ENCODE assay signal across 21 cellular contexts in the genomic region with DNA sequence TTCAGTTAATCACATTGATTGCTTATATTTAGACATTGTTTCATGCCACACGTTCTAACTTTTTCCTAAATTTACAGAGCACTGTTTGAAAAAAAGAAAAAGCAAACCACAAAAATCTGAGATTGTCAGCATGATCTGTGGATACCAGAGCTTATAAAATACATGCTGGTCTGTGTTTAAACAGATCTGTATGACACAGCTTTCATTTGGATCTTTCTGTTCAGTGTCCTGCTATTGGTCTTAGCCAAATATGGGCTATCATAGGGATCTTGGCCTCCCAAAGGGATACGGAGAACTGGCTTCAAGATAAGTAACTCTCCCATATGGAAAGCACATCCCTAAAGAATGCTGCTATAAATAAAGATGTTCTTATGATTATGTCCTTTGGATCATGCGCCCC. TPM values are rescaled to one million over a fixed set of nuclear protein-coding genes. Genes with fewer than 3 reads are reported as not detected.
A peak's percentile ranks its signal among the peaks of the same experiment; 100 is the strongest.
DNase-seq lines count a peak whose midpoint lies in the region; ATAC-seq, FAIRE-seq and TF ChIP-seq lines count a peak whose summit lies in the region.
"Had no signal": no experiment of that assay in that cellular context is flagged by ENCODE, and none has a peak within 500 bp of the region (broad histone marks: within the 10 kb centered on the region; RNA-seq: fewer than 3 reads in every experiment).

No MANE protein-coding gene starts in this region.

- H3K4me1 ChIP-seq in thyroid gland = peaks cover 31 to 53% of the 10 kb centered on the region in 2 donors
- H3K4me1 ChIP-seq in naive thymus-derived CD4-positive, alpha-beta T cell (ENCODE audit: control insufficient read depth in 2 of 2, insufficient read depth in 2 of 2, low read length in 2 of 2) = no peaks in the 10 kb centered on the region

- H3K9me3 Mint-ChIP-seq in naive thymus-derived CD4-positive, alpha-beta T cell = peaks cover 0 to 4% (median 0%) of the 10 kb centered on the region in 11 donors

- no peaks in the 10 kb centered on the region for H3K4me1 Mint-ChIP-seq in naive thymus-derived CD4-positive, alpha-beta T cell
- H3K4me1 Mint-ChIP-seq: B cell had no signal

- H3K27me3 Mint-ChIP-seq in naive thymus-derived CD4-positive, alpha-beta T cell = peaks cover 0 to 10% (median 0%) of the 10 kb centered on the region in 5 donors
- H3K27me3 Mint-ChIP-seq: B cell had no signal

- TF ChIP-seq CTCF in thyroid gland (IDR thresholded peaks at IDR 0.05) (no peak), WERI-Rb-1 (IDR thresholded peaks at IDR 0.05; ENCODE audit: low read depth, low read length) (no peak)

- POLR2A ChIA-PET in naive thymus-derived CD4-positive, alpha-beta T cell (lab: Charles Lee) = no interaction called here

- H3K27me3 ChIP-seq in thyroid gland (no peaks in the 10 kb centered on the region), WERI-Rb-1 (ENCODE audit: insufficient read depth, low read depth, severe bottlenecking) (no peaks in the 10 kb centered on the region)
- no peaks in the 10 kb centered on the region for H3K27me3 ChIP-seq in naive thymus-derived CD4-positive, alpha-beta T cell (ENCODE audit: control insufficient read depth in 2 of 2, insufficient read depth in 2 of 2, low read length in 2 of 2)

- ATAC-seq in naive thymus-derived CD4-positive, alpha-beta T cell = no peak
- ATAC-seq in HG02981 (IDR thresholded peaks at IDR 0.05; ENCODE audit: unreplicated experiment) = no peak
- ATAC-seq: GM12878, HCT116, SK-N-SH treated with all-trans-retinoic acid at 6 μM for 48 hours had no signal

- H3K36me3 Mint-ChIP-seq in naive thymus-derived CD4-positive, alpha-beta T cell = no peaks in the 10 kb centered on the region

- intact Hi-C loops in thyroid gland (cut with DNase I) = no loop called here
- intact Hi-C loops in naive thymus-derived CD4-positive, alpha-beta T cell (cut with micrococcal nuclease) = no loop called here

- peak; percentile 27 for FAIRE-seq in islet of Langerhans (lab: Jason Lieb, UNC)
- FAIRE-seq: GM12878 had no signal

- WGBS in thyroid gland, 2 donors = 77 to 89% methylated on average over 3 of the region's 3 CpGs

- H3K36me3 ChIP-seq in SK-N-MC (ENCODE audit: insufficient read depth, low read length) = no peaks in the 10 kb centered on the region
- no peaks in the 10 kb centered on the region for H3K36me3 ChIP-seq in thyroid gland
- no peaks in the 10 kb centered on the region for H3K36me3 ChIP-seq in WERI-Rb-1
- H3K36me3 ChIP-seq in naive thymus-derived CD4-positive, alpha-beta T cell (ENCODE audit: control insufficient read depth in 2 of 3, insufficient read depth in 3 of 3, low read length in 3 of 3) = no peaks in the 10 kb centered on the region

- no peak for TF ChIP-seq POLR2A in thyroid gland (IDR thresholded peaks at IDR 0.05)

- H3K4me3 ChIP-seq in SK-N-MC (no peak overlapping the region), thyroid gland (replicated peaks in 1 of 3) (no peak overlapping the region), WERI-Rb-1 (ENCODE audit: low read depth, low read length) (no peak overlapping the region)
- no peak overlapping the region for H3K4me3 ChIP-seq in naive thymus-derived CD4-positive, alpha-beta T cell (ENCODE audit: low read length)
- H3K4me3 ChIP-seq: GM12878, GM23248 had no signal

- no peak overlapping the region for H3K27ac ChIP-seq in SK-N-MC
- H3K27ac ChIP-seq in thyroid gland = peak overlapping the region; percentile 1 to 94 (median 82)
- H3K27ac ChIP-seq in WERI-Rb-1 = no peak overlapping the region
- no peak overlapping the region for H3K27ac ChIP-seq in naive thymus-derived CD4-positive, alpha-beta T cell (ENCODE audit: low read depth, low read length)
- H3K27ac ChIP-seq: GM23248 had no signal

- H3K27ac Mint-ChIP-seq in naive thymus-derived CD4-positive, alpha-beta T cell = no peak overlapping the region
- H3K27ac Mint-ChIP-seq: B cell had no signal

- no peaks in the 10 kb centered on the region for H3K9me3 ChIP-seq in SK-N-MC (ENCODE audit: low read depth, low read length)
- H3K9me3 ChIP-seq in thyroid gland = no peaks in the 10 kb centered on the region
- no peaks in the 10 kb centered on the region for H3K9me3 ChIP-seq in WERI-Rb-1 (ENCODE audit: severe bottlenecking)
- H3K9me3 ChIP-seq in naive thymus-derived CD4-positive, alpha-beta T cell (ENCODE audit: control insufficient read depth in 2 of 3, low read length in 3 of 3) = no peaks in the 10 kb centered on the region
- H3K9me3 ChIP-seq: Caco-2 had no signal

- DNase-seq in AG20443 (ENCODE audit: low spot score) (peak; percentile 16), SK-N-MC (ENCODE audit: low read depth, low spot score) (no peak), thyroid gland (no peak), WERI-Rb-1 (no peak)
- no peak for DNase-seq in naive thymus-derived CD4-positive, alpha-beta T cell
- DNase-seq: Caco-2, DMS153, GF-D8, GM23248, NCI-H1092 treated with DMSO at 0.1 percent for 48 hours, NCI-H146, NCI-H2081, NCI-H446 treated with DMSO at 0.1 percent for 48 hours, Right ventricle myocardium superior had no signal

- peak overlapping the region; percentile 29 for H3K9ac ChIP-seq in SK-N-MC (ENCODE audit: insufficient read length)
- H3K9ac ChIP-seq: GM23248 had no signal

- CTCF ChIA-PET in naive thymus-derived CD4-positive, alpha-beta T cell (lab: Charles Lee) = no interaction called here

- H3K4me3 Mint-ChIP-seq in naive thymus-derived CD4-positive, alpha-beta T cell = no peak overlapping the region
- H3K4me3 Mint-ChIP-seq: B cell had no signal

RNA-seq across cellular contexts. Expression of a gene that starts 20.2 kb away (rescaled TPM):
- total RNA-seq in thyroid gland = 100 to 1,000 TPM; 237 to 323 (median 293) TPM
- 10 to 100 TPM in 1 of 5 experiments, 1 to 10 TPM in 3, not detected in 1; 1.0 to 11.9 (median 2.0) TPM for total RNA-seq in naive thymus-derived CD4-positive, alpha-beta T cell
- not detected for polyA plus RNA-seq in naive thymus-derived CD4-positive, alpha-beta T cell
- total RNA-seq: B cell, Daoy, GM23248 had no signal
- polyA plus RNA-seq: GM23248 had no signal

Comparison
In these comparisons a context has a peak if more than half of its experiments do, and no peak if none do; other contexts are left out.
1. H3K27ac ChIP-seq: peak in thyroid gland (3 of 3); none in SK-N-MC (single experiment), WERI-Rb-1 (single experiment) and naive thymus-derived CD4-positive, alpha-beta T cell (single experiment).
2. RNA of a gene that starts 20.2 kb away (total RNA-seq): 237 to 323 TPM in thyroid gland; 1.0 to 11.9 TPM in naive thymus-derived CD4-positive, alpha-beta T cell; every median in the first group is over 10 times any median in the second.